In genomic region chr17:80892019-80892855, GRCh38 we compare ENCODE assay signal across 9 cellular contexts.
A peak's percentile ranks its signal among the peaks of the same experiment; 100 is the strongest.
DNase-seq lines count a peak whose midpoint lies in the region; ATAC-seq, FAIRE-seq and TF ChIP-seq lines count a peak whose summit lies in the region.
"Had no signal": no experiment of that assay in that cellular context is flagged by ENCODE, and none has a peak within 500 bp of the region (broad histone marks: within the 10 kb centered on the region; RNA-seq: fewer than 3 reads in every experiment).

No MANE protein-coding gene starts in this region.

- no peak overlapping the region for H3K4me3 ChIP-seq in OCI-LY7 (ENCODE audit: low read depth, low read length, poor library complexity, severe bottlenecking)
- peak overlapping the region in 2 of 4 experiments; percentile 22 to 33 for H3K4me3 ChIP-seq in fibroblast of lung (replicated peaks in 1 of 4; ENCODE audit: control extremely low read depth in 1 of 4, insufficient read depth in 1 of 4, low read depth in 3 of 4, low read length in 4 of 4)
- H3K4me3 ChIP-seq in rectal smooth muscle tissue (ENCODE audit: low read length), result no peak overlapping the region
- H3K4me3 ChIP-seq in A673 (ENCODE audit: low read depth, low read length, poor library complexity, severe bottlenecking), result no peak overlapping the region

- H4K20me1 ChIP-seq in OCI-LY7 (ENCODE audit: insufficient read depth, low read length) (no peaks in the 10 kb centered on the region), fibroblast of lung (ENCODE audit: control insufficient read depth, extremely low read depth, insufficient read depth, low read length) (no peaks in the 10 kb centered on the region)

- 0 out of 2 replicates have a peak, but pooled peaks have one; percentile 7 for TF ChIP-seq CTCF in OCI-LY7 (conservative IDR thresholded peaks at IDR 0.05; ENCODE audit: low read length)
- no peak for TF ChIP-seq CTCF in fibroblast of lung (conservative IDR thresholded peaks at IDR 0.05 in 1 of 2, IDR thresholded peaks at IDR 0.05 in 1 of 2; ENCODE audit: low read depth in 1 of 2, low read length in 2 of 2)
- no peak for TF ChIP-seq CTCF in A673 (conservative IDR thresholded peaks at IDR 0.05; ENCODE audit: low read depth, low read length)

- peak overlapping the region; percentile 100 for H3K27ac Mint-ChIP-seq in activated T-cell treated with anti-CD3 and anti-CD28 coated beads, Interleukin-2, amount 50 U/mL, for 24 hours

- CTCF ChIA-PET in OCI-LY7 (lab: Charles Lee; ENCODE audit: unreplicated experiment), result no interaction called here
- CTCF ChIA-PET in A673 (lab: Charles Lee), result interaction anchor here (0.6 kb wide), 1 partner anchor 369 kb away, joined by 3 read pairs; no protein-coding TSS in a partner anchor

- POLR2A ChIA-PET in OCI-LY7 (lab: Charles Lee) (no interaction called here), A673 (lab: Charles Lee; ENCODE audit: low non-redundant PET) (no interaction called here)

- H2AFZ ChIP-seq in OCI-LY7 (ENCODE audit: low read length) (no peak overlapping the region), fibroblast of lung (ENCODE audit: low read length) (no peak overlapping the region)

- peaks cover 88% of the 10 kb centered on the region for H3K36me3 Mint-ChIP-seq in activated T-cell treated with anti-CD3 and anti-CD28 coated beads, Interleukin-2, amount 50 U/mL, for 24 hours (ENCODE audit: low read depth)

- no peak for TF ChIP-seq POLR2A in GM12891 (IDR thresholded peaks at IDR 0.05; ENCODE audit: low read depth, low read length)

- H3K4me1 Mint-ChIP-seq in activated T-cell treated with anti-CD3 and anti-CD28 coated beads, Interleukin-2, amount 50 U/mL, for 24 hours (ENCODE audit: low read depth), result peaks cover 77% of the 10 kb centered on the region

- H3K27me3 ChIP-seq in fibroblast of lung (ENCODE audit: control insufficient read depth, insufficient read depth, low read length), result no peaks in the 10 kb centered on the region
- H3K27me3 ChIP-seq in rectal smooth muscle tissue (ENCODE audit: control insufficient read depth, insufficient read depth, low read length), result no peaks in the 10 kb centered on the region
- H3K27me3 ChIP-seq in A673 (replicated peaks; ENCODE audit: insufficient read depth, low read depth, low read length, poor library complexity), result no peaks in the 10 kb centered on the region
- H3K27me3 ChIP-seq: ascending aorta had no signal

- H3K4me2 ChIP-seq in OCI-LY7 (ENCODE audit: low read length) (no peak overlapping the region), fibroblast of lung (ENCODE audit: extremely low read depth, insufficient read depth, low read length) (peak overlapping the region; percentile 82)

- intact Hi-C loops in OCI-LY7 (cut with micrococcal nuclease; ENCODE audit: unreplicated experiment), result no loop called here
- intact Hi-C loops in A673 (cut with micrococcal nuclease; ENCODE audit: unreplicated experiment), result no loop called here

- no peaks in the 10 kb centered on the region for H3K27me3 Mint-ChIP-seq in activated T-cell treated with anti-CD3 and anti-CD28 coated beads, Interleukin-2, amount 50 U/mL, for 24 hours

- BruUV-seq in OCI-LY7 (replicated peaks; lab: Mats Ljungman, UMichigan), result no TSS peak
- no TSS peak for BruUV-seq in A673 (replicated peaks; lab: Mats Ljungman, UMichigan)

- H3K36me3 ChIP-seq in OCI-LY7 (ENCODE audit: insufficient read depth, low read length), result peaks cover 31% of the 10 kb centered on the region
- H3K36me3 ChIP-seq in fibroblast of lung (ENCODE audit: control insufficient read depth, insufficient read depth, low read length), result peaks cover 16% of the 10 kb centered on the region
- H3K36me3 ChIP-seq in rectal smooth muscle tissue (ENCODE audit: control insufficient read depth, insufficient read depth, low read length), result peaks cover 4% of the 10 kb centered on the region
- peaks cover 2% of the 10 kb centered on the region for H3K36me3 ChIP-seq in A673 (ENCODE audit: insufficient read depth, low read length, poor library complexity, severe bottlenecking)

- H3K4me1 ChIP-seq in OCI-LY7 (ENCODE audit: insufficient read depth, low read length, poor library complexity, severe bottlenecking) (peaks cover 10% of the 10 kb centered on the region), fibroblast of lung (ENCODE audit: control insufficient read depth, extremely low read depth, insufficient read depth, low read length) (peaks cover 23% of the 10 kb centered on the region), rectal smooth muscle tissue (ENCODE audit: control insufficient read depth, insufficient read depth, low read length) (peaks cover 18% of the 10 kb centered on the region), A673 (ENCODE audit: insufficient read depth, low read length, poor library complexity, severe bottlenecking) (no peaks in the 10 kb centered on the region)

- H3K4me3 Mint-ChIP-seq in activated T-cell treated with anti-CD3 and anti-CD28 coated beads, Interleukin-2, amount 50 U/mL, for 24 hours, result peak overlapping the region; percentile 76

- H3K27ac ChIP-seq in OCI-LY7 (ENCODE audit: low read depth, low read length, poor library complexity, severe bottlenecking) (no peak overlapping the region), fibroblast of lung (ENCODE audit: insufficient read depth, low read length) (peak overlapping the region; percentile 91), rectal smooth muscle tissue (ENCODE audit: low read depth, low read length) (peak overlapping the region; percentile 82), A673 (ENCODE audit: low read depth, low read length, poor library complexity, severe bottlenecking) (no peak overlapping the region)

- H3K79me2 ChIP-seq in OCI-LY7 (ENCODE audit: insufficient read depth, low read depth, low read length) (no peaks in the 10 kb centered on the region), fibroblast of lung (ENCODE audit: control insufficient read depth, insufficient read depth, low read length) (no peaks in the 10 kb centered on the region)

- H3K9ac ChIP-seq in fibroblast of lung (ENCODE audit: insufficient read depth, low read length) (peak overlapping the region; percentile 53), rectal smooth muscle tissue (ENCODE audit: low read length) (no peak overlapping the region)

- H3K9me3 ChIP-seq in OCI-LY7 (ENCODE audit: low read length) (no peaks in the 10 kb centered on the region), fibroblast of lung (ENCODE audit: control insufficient read depth, insufficient read depth, low read depth, low read length) (no peaks in the 10 kb centered on the region), A673 (ENCODE audit: low read depth, low read length, poor library complexity, severe bottlenecking) (no peaks in the 10 kb centered on the region)
- H3K9me3 ChIP-seq: ascending aorta had no signal

- no peak for DNase-seq in GM12891 (ENCODE audit: insufficient read length, low spot score)
- no peak for DNase-seq in OCI-LY7 (ENCODE audit: low spot score)
- peak; percentile 85 for DNase-seq in activated T-cell treated with anti-CD3 and anti-CD28 coated beads, Interleukin-2, amount 50 U/mL, for 24 hours
- DNase-seq in fibroblast of lung (ENCODE audit: low read depth in 2 of 2), result peak; percentile 97 to 99
- peak; percentile 90 for DNase-seq in ureter (ENCODE audit: low spot score)
- DNase-seq in A673 (ENCODE audit: low spot score), result no peak

- ATAC-seq in HG03025 (IDR thresholded peaks at IDR 0.05; ENCODE audit: low FRiP score, unreplicated experiment), result peak; percentile 54

- FAIRE-seq in GM12891 (lab: Jason Lieb, UNC), result peak; percentile 58

- no peaks in the 10 kb centered on the region for H3K9me2 ChIP-seq in OCI-LY7 (ENCODE audit: insufficient read depth, low read length)

- H3K9me3 Mint-ChIP-seq in activated T-cell treated with anti-CD3 and anti-CD28 coated beads, Interleukin-2, amount 50 U/mL, for 24 hours, result no peaks in the 10 kb centered on the region

TF ChIP-seq in GM12891, 5 proteins besides CTCF, POLR2A, EP300 and RAD21:
- TF ChIP-seq PAX5 (IDR thresholded peaks at IDR 0.05; ENCODE audit: insufficient read depth, low read length, severe bottlenecking), result peak; percentile 5
- TF ChIP-seq SPI1 (IDR thresholded peaks at IDR 0.05; ENCODE audit: low read depth, low read length), result no peak

Comparison
In these comparisons a context has a peak if more than half of its experiments do, and no peak if none do; other contexts are left out.
1. DNase-seq: peak in activated T-cell treated with anti-CD3 and anti-CD28 coated beads, Interleukin-2, amount 50 U/mL, for 24 hours (single experiment), fibroblast of lung (2 of 2) and ureter (single experiment); none in GM12891 (single experiment), OCI-LY7 (single experiment) and A673 (single experiment).
2. H3K27ac ChIP-seq: peak in fibroblast of lung (single experiment) and rectal smooth muscle tissue (single experiment); none in OCI-LY7 (single experiment) and A673 (single experiment).